21 cellular contexts compared by ENCODE assay signal in the genomic region with DNA sequence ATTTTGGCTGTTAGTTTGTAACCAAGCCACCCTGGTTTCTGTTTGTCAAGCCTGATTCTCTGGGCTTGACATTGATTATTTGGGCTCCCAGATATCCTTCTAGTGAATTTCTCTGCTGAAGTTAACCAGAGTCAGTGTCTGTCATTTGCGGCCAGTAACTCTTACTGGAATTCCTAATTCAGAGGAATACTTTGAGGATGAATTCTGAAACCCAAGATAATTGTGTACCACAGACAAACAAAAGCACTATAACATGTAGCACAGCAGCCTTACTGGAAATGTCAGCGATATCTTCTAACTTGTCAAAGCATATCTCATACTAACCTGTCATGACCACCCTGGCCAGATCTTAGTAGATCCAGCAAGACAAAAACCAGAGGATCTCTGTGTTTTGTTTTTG.
"Had no signal": no experiment of that assay in that cellular context is flagged by ENCODE, and none has a peak within 500 bp of the region (broad histone marks: within the 10 kb centered on the region; RNA-seq: fewer than 3 reads in every experiment).

No MANE protein-coding gene starts in this region.

- H3K9me3 Mint-ChIP-seq: activated naive CD8-positive, alpha-beta T cell treated with anti-CD3 and anti-CD28 coated beads, Interleukin-2, amount 10 ng/mL, durations not matched to agents 7 days and 5 days; brain; naive thymus-derived CD4-positive, alpha-beta T cell; stimulated activated naive B cell treated with anti-CD40 and anti-IgM and Interleukin-4, amounts not matched to agents 10 μg/mL and 1 μg/mL and 100 μg/mL, for 72 hours had no signal

- H3K9ac ChIP-seq: parathyroid adenoma had no signal

- H3K27me3 Mint-ChIP-seq: activated naive CD8-positive, alpha-beta T cell treated with anti-CD3 and anti-CD28 coated beads, Interleukin-2, amount 10 ng/mL, durations not matched to agents 7 days and 5 days; naive thymus-derived CD4-positive, alpha-beta T cell; stimulated activated naive B cell treated with anti-CD40 and anti-IgM and Interleukin-4, amounts not matched to agents 10 μg/mL and 1 μg/mL and 100 μg/mL, for 72 hours had no signal

- H3K27ac ChIP-seq: dorsolateral prefrontal cortex, foreskin keratinocyte, parathyroid adenoma, tibial artery, vagina, WERI-Rb-1 had no signal

- H3K36me3 ChIP-seq: left lung, tibial artery, vagina, WERI-Rb-1 had no signal

- ATAC-seq: foreskin keratinocyte; left lung; mucosa of descending colon; naive thymus-derived CD4-positive, alpha-beta T cell; sciatic nerve; stimulated activated naive B cell treated with anti-CD40 and anti-IgM and Interleukin-4, amounts not matched to agents 10 μg/mL and 1 μg/mL and 100 μg/mL, for 72 hours; T-helper 17 cell had no signal

- H3K4me3 ChIP-seq: dorsolateral prefrontal cortex, left lung, mucosa of descending colon, tibial artery, vagina had no signal

- H3K4me3 Mint-ChIP-seq: activated naive CD8-positive, alpha-beta T cell treated with anti-CD3 and anti-CD28 coated beads, Interleukin-2, amount 10 ng/mL, durations not matched to agents 7 days and 5 days; brain; naive thymus-derived CD4-positive, alpha-beta T cell; stimulated activated naive B cell treated with anti-CD40 and anti-IgM and Interleukin-4, amounts not matched to agents 10 μg/mL and 1 μg/mL and 100 μg/mL, for 72 hours; T-helper 17 cell had no signal

- H3K36me3 Mint-ChIP-seq: activated naive CD8-positive, alpha-beta T cell treated with anti-CD3 and anti-CD28 coated beads, Interleukin-2, amount 10 ng/mL, durations not matched to agents 7 days and 5 days; brain; naive thymus-derived CD4-positive, alpha-beta T cell; stimulated activated naive B cell treated with anti-CD40 and anti-IgM and Interleukin-4, amounts not matched to agents 10 μg/mL and 1 μg/mL and 100 μg/mL, for 72 hours had no signal

- H3K4me1 ChIP-seq: foreskin keratinocyte had no signal

- H3K27me3 ChIP-seq: dorsolateral prefrontal cortex, foreskin keratinocyte, left lung, tibial artery, vagina had no signal

- H2AFZ ChIP-seq: parathyroid adenoma had no signal

- DNase-seq: activated CD4-positive, alpha-beta T cell treated with anti-CD3 and anti-CD28 coated beads for 1 hour; activated CD4-positive, alpha-beta T cell treated with anti-CD3 and anti-CD28 coated beads, Interleukin-2, amount 50 U/mL, for 4 hours; activated naive CD4-positive, alpha-beta T cell treated with Interleukin-2 at 50 U/mL for 16 hours; activated naive CD8-positive, alpha-beta T cell treated with anti-CD3 and anti-CD28 coated beads, Interleukin-2, amount 10 ng/mL, durations not matched to agents 7 days and 5 days; caudate nucleus; dorsolateral prefrontal cortex; foreskin keratinocyte; head of caudate nucleus; left lung; mammary epithelial cell; mucosa of descending colon; naive thymus-derived CD4-positive, alpha-beta T cell; stimulated activated naive B cell treated with anti-CD40 and anti-IgM and Interleukin-4, amounts not matched to agents 10 μg/mL and 1 μg/mL and 100 μg/mL, for 72 hours; T-helper 17 cell; tibial artery; WERI-Rb-1 had no signal

- H3K9me3 ChIP-seq: left lung, mucosa of descending colon, tibial artery, vagina had no signal

- H3K27ac Mint-ChIP-seq: activated naive CD8-positive, alpha-beta T cell treated with anti-CD3 and anti-CD28 coated beads, Interleukin-2, amount 10 ng/mL, durations not matched to agents 7 days and 5 days; stimulated activated naive B cell treated with anti-CD40 and anti-IgM and Interleukin-4, amounts not matched to agents 10 μg/mL and 1 μg/mL and 100 μg/mL, for 72 hours; T-helper 17 cell had no signal

- FAIRE-seq: colon had no signal

- H3K79me2 ChIP-seq: parathyroid adenoma had no signal
